ENCODE assay signal across 16 cellular contexts in genomic region chr7:153616808-153617207, GRCh38.
DNase-seq lines count a peak whose midpoint lies in the region; TF ChIP-seq lines count a peak whose summit lies in the region.
"Had no signal": no experiment of that assay in that cellular context is flagged by ENCODE, and none has a peak within 500 bp of the region (broad histone marks: within the 10 kb centered on the region; RNA-seq: fewer than 3 reads in every experiment).

No MANE protein-coding gene starts in this region.

- H3K36me3 Mint-ChIP-seq in nephron progenitor cell (ENCODE audit: low read depth) = no peaks in the 10 kb centered on the region

- no peak overlapping the region for H3K27ac Mint-ChIP-seq in nephron progenitor cell
- H3K27ac Mint-ChIP-seq: CD4-positive, alpha-beta T cell; HFFc6 had no signal

- no peaks in the 10 kb centered on the region for H3K27me3 ChIP-seq in H7 (ENCODE audit: control insufficient read depth, insufficient read depth, low read length)
- no peaks in the 10 kb centered on the region for H3K27me3 ChIP-seq in stomach smooth muscle (ENCODE audit: control insufficient read depth in 1 of 2, insufficient read depth in 2 of 2, low read length in 2 of 2)

- H3K36me3 ChIP-seq in H7 (replicated peaks; ENCODE audit: control insufficient read depth, insufficient read depth, low read length) (no peaks in the 10 kb centered on the region), stomach smooth muscle (ENCODE audit: control insufficient read depth in 2 of 2, insufficient read depth in 2 of 2, low read length in 2 of 2) (no peaks in the 10 kb centered on the region)

- H3K4me3 ChIP-seq in H7 (ENCODE audit: insufficient read depth, low read depth, low read length) = no peak overlapping the region
- no peak overlapping the region for H3K4me3 ChIP-seq in stomach smooth muscle (ENCODE audit: low read length in 2 of 2)

- peak overlapping the region; percentile 42 for H3K27ac ChIP-seq in stomach smooth muscle (ENCODE audit: low read length)
- H3K27ac ChIP-seq: HL-60 had no signal

- H3K27me3 Mint-ChIP-seq in nephron progenitor cell (ENCODE audit: low read depth, poor library complexity) = no peaks in the 10 kb centered on the region
- H3K27me3 Mint-ChIP-seq: CD4-positive, alpha-beta T cell had no signal

- peak overlapping the region in 1 of 2 donors; percentile 22 for H3K9ac ChIP-seq in stomach smooth muscle (ENCODE audit: low read length in 2 of 2)

- TF ChIP-seq CTCF in nephron progenitor cell (IDR thresholded peaks at IDR 0.05) = no peak

- H3K9me3 Mint-ChIP-seq in nephron progenitor cell = peaks cover 75% of the 10 kb centered on the region

- H3K9me3 ChIP-seq in stomach smooth muscle (ENCODE audit: control insufficient read depth in 2 of 2, low read length in 2 of 2) = no peaks in the 10 kb centered on the region

- H3K4me3 Mint-ChIP-seq in nephron progenitor cell = no peak overlapping the region
- H3K4me3 Mint-ChIP-seq: CD4-positive, alpha-beta T cell; HFFc6 had no signal

- peaks cover 10% of the 10 kb centered on the region for H3K4me1 ChIP-seq in stomach smooth muscle (ENCODE audit: control insufficient read depth, insufficient read depth, low read length)

- DNase-seq in H7 = peak; percentile 18
- DNase-seq in cerebellar cortex (ENCODE audit: low spot score) = peak; percentile 78
- peak; percentile 2 for DNase-seq in nephron progenitor cell
- DNase-seq in activated CD4-positive, alpha-beta T cell treated with anti-CD3 and anti-CD28 coated beads, Interleukin-2, amount 50 U/mL, for 4 hours = no peak
- DNase-seq in NAMALWA (ENCODE audit: low spot score) = no peak
- DNase-seq in T-helper 1 cell = no peak
- DNase-seq: CD4-positive, alpha-beta T cell; GF-D8; HFFc6; NCI-H1048; NCI-H1436; NCI-H2081 treated with DMSO at 0.1 percent for 48 hours; NCI-H748 treated with DMSO at 0.1 percent for 48 hours; Right ventricle myocardium superior had no signal

- H3K4me1 Mint-ChIP-seq in nephron progenitor cell = no peaks in the 10 kb centered on the region

Comparison
In these comparisons a context has a peak if more than half of its experiments do, and no peak if none do; other contexts are left out.
1. DNase-seq: peak in H7 (single experiment), cerebellar cortex (single experiment) and nephron progenitor cell (single experiment); none in activated CD4-positive, alpha-beta T cell treated with anti-CD3 and anti-CD28 coated beads, Interleukin-2, amount 50 U/mL, for 4 hours (0 of 2), NAMALWA (single experiment) and T-helper 1 cell (0 of 5).